ENCODE assay signal across 7 cellular contexts in the genomic region with DNA sequence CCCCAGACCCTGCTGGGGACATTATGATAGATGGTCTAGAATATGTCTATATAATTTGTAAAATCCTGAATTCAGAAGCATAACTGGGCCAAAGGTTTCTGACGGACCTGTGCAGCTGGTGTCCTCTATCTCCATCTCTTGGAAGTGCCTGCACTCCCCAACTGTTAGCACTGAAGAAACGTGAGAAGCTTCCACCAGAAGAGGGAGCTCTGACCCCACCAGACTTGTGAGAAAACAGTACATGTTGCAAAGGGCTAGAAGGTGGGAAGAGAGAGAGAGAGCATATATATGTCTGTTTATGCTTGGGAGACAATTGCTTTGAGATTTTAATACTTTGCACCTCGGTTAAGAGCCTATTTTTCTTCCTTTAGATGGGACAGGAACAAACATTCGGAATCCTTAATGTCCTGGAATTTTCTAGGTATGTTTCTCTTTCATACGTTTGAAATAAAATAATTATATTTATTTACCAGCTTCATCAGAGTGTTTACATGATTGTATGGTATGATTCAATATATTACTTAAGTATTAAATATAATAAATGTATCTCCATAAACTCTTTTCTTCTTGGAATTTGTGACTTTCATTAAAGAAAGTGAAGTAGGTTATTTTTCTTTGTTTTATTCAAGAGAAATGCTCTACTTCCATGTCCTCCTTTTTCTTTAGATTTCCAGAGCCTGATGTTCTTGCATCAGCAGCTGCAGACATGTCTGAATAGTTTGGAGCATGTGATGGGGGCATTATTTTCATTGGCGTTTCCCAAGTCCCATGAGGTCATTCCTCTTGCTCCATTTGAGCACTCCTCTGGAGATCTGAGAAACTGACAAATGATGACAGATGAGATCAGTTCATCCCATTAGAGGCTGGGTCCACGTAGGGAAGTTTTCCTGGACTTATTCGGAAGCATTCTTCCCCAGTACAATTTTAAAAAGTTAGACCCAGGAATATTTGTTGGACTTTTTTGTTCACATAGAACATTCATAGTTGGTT.
DNase-seq lines count a peak whose midpoint lies in the region; ATAC-seq and TF ChIP-seq lines count a peak whose summit lies in the region.

No MANE protein-coding gene starts in this region.

- H3K36me3 ChIP-seq in colonic mucosa = no peaks in the 10 kb centered on the region
- no peaks in the 10 kb centered on the region for H3K36me3 ChIP-seq in liver (ENCODE audit: control insufficient read depth in 4 of 4, insufficient read depth in 3 of 4, low read depth in 1 of 4, low read length in 3 of 4)

- peak; percentile 52 for DNase-seq in GM13976 (ENCODE audit: low spot score)
- DNase-seq in NCI-H526 (lab: John Stamatoyannopoulos, UW) = peak; percentile 89 to 96
- peak; percentile 79 for DNase-seq in activated CD4-positive, alpha-beta T cell treated with anti-CD3 and anti-CD28 coated beads for 48 hours
- DNase-seq in colonic mucosa = peak; percentile 84
- DNase-seq in stimulated activated CD4-positive, alpha-beta T cell treated with anti-CD3 and anti-CD28 coated beads, TNF-alpha, amount 100 ng/mL, for 48 hours (ENCODE audit: low read depth in 3 of 3) = peak; percentile 43 to 51 (median 45)

- 22% methylated on average over 8 of the region's 8 CpGs for WGBS in liver

- peak; percentile 76 for ATAC-seq in HG03442 (IDR thresholded peaks at IDR 0.05; ENCODE audit: unreplicated experiment)

- no peak overlapping the region for H3K27ac ChIP-seq in colonic mucosa
- H3K27ac ChIP-seq in liver (ENCODE audit: low read depth in 1 of 2, low read length in 2 of 2) = no peak overlapping the region

- TF ChIP-seq RAD21 in liver (IDR thresholded peaks at IDR 0.05) = peak; percentile 95 to 97

- H3K9ac ChIP-seq in colonic mucosa (ENCODE audit: low read depth in 2 of 2, low read length in 2 of 2) = no peak overlapping the region
- H3K9ac ChIP-seq in liver (ENCODE audit: low read depth in 1 of 2, low read length in 2 of 2) = no peak overlapping the region

- no peaks in the 10 kb centered on the region for H3K27me3 ChIP-seq in colonic mucosa
- peaks cover 0 to 11% (median 5%) of the 10 kb centered on the region in 4 donors for H3K27me3 ChIP-seq in liver (ENCODE audit: control insufficient read depth in 4 of 4, insufficient read depth in 4 of 4, low read length in 3 of 4)

- TF ChIP-seq CTCF in GM13976 (IDR thresholded peaks at IDR 0.05; ENCODE audit: borderline replicate concordance, control extremely low read depth, extremely low read depth, insufficient read depth, missing control alignments) (peak; percentile 78), colonic mucosa (IDR thresholded peaks at IDR 0.05) (peak; percentile 61), liver (IDR thresholded peaks at IDR 0.05; ENCODE audit: low read depth, low read length, missing input control) (peak; percentile 83)

- H3K9me3 ChIP-seq in colonic mucosa (no peaks in the 10 kb centered on the region), liver (ENCODE audit: control insufficient read depth in 4 of 4, low read length in 3 of 4) (no peaks in the 10 kb centered on the region)

- H3K4me3 ChIP-seq in colonic mucosa (no peak overlapping the region), liver (ENCODE audit: low read depth in 1 of 3, low read length in 3 of 3) (no peak overlapping the region)

- in situ Hi-C loops in GM13976 (cut with MboI; ENCODE audit: low sequenced_read_pairs, unreplicated experiment) = loop anchor here (5.0 kb wide), 1 partner anchor 488 kb away; no protein-coding TSS in a partner anchor

- intact Hi-C loops in colonic mucosa (cut with DNase I) = loop anchor here (2.0 kb wide), 2 partner anchors 488 to 496 kb away; no protein-coding TSS in a partner anchor

- H3K4me1 ChIP-seq in colonic mucosa = no peaks in the 10 kb centered on the region
- no peaks in the 10 kb centered on the region for H3K4me1 ChIP-seq in liver (ENCODE audit: control insufficient read depth in 4 of 4, insufficient read depth in 4 of 4, low read length in 3 of 4)

TF ChIP-seq in liver, 16 proteins besides CTCF, POLR2A, EP300 and RAD21:
- TF ChIP-seq, protein P1, sequence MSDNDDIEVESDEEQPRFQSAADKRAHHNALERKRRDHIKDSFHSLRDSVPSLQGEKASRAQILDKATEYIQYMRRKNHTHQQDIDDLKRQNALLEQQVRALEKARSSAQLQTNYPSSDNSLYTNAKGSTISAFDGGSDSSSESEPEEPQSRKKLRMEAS (IDR thresholded peaks at IDR 0.05) = no peak
- no peak for TF ChIP-seq ATF3 (IDR thresholded peaks at IDR 0.05)
- TF ChIP-seq JUND (IDR thresholded peaks at IDR 0.05) = no peak
- TF ChIP-seq TAF1 (conservative IDR thresholded peaks at IDR 0.05) = no peak
- TF ChIP-seq GABPA (IDR thresholded peaks at IDR 0.05 in 1 of 2, conservative IDR thresholded peaks at IDR 0.05 in 1 of 2) = no peak
- no peak for TF ChIP-seq EGR1 (IDR thresholded peaks at IDR 0.05; ENCODE audit: low read depth in 2 of 2)
- no peak for TF ChIP-seq NR2F2 (IDR thresholded peaks at IDR 0.05)
- TF ChIP-seq SP1 (IDR thresholded peaks at IDR 0.05) = no peak
- TF ChIP-seq ZBTB33 (IDR thresholded peaks at IDR 0.05) = no peak
TF ChIP-seq in liver: peak in this region for 0.
